ENCODE assay signal across 1 cellular context in the genomic region with DNA sequence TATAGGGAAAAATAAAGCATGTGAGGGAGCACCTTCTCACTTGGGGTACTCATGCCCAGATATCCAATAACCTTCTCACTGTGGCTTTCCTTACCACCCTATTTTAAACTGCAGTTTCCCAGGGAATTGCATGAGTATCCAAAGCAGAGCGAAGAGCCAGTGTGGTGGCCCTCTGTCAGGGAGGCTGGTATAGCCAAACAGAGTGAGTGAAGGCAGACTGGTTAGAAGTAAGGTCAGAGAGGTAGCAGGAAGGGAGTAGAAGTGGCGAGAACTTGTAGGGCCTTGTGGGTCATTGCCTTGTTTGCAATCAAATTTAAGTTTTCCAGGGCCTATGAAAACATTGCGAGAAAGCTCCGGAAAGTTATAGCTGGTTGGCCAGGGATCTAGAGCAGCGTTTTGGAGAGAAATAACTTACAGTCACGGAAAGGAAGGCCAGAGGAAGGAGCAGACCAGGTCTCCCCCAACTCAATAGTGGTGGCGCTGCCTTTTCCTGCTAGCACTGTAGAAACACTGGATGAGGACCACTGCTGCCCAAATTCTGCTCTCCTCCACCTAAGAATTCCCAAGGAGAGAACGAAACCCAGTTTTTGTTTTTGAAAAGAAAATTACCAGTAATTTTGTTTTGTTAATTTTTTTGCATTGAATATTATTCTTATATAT.
TF ChIP-seq lines count a peak whose summit lies in the region.

No MANE protein-coding gene starts in this region.

TF ChIP-seq in WTC11, 78 proteins besides CTCF, POLR2A, EP300 and RAD21 (continued from another document):
- TF ChIP-seq, protein P1, sequence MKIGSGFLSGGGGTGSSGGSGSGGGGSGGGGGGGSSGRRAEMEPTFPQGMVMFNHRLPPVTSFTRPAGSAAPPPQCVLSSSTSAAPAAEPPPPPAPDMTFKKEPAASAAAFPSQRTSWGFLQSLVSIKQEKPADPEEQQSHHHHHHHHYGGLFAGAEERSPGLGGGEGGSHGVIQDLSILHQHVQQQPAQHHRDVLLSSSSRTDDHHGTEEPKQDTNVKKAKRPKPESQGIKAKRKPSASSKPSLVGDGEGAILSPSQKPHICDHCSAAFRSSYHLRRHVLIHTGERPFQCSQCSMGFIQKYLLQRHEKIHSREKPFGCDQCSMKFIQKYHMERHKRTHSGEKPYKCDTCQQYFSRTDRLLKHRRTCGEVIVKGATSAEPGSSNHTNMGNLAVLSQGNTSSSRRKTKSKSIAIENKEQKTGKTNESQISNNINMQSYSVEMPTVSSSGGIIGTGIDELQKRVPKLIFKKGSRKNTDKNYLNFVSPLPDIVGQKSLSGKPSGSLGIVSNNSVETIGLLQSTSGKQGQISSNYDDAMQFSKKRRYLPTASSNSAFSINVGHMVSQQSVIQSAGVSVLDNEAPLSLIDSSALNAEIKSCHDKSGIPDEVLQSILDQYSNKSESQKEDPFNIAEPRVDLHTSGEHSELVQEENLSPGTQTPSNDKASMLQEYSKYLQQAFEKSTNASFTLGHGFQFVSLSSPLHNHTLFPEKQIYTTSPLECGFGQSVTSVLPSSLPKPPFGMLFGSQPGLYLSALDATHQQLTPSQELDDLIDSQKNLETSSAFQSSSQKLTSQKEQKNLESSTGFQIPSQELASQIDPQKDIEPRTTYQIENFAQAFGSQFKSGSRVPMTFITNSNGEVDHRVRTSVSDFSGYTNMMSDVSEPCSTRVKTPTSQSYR (CRISPR knock-in tag; IDR thresholded peaks at IDR 0.05), result no peak
- TF ChIP-seq, protein P2, sequence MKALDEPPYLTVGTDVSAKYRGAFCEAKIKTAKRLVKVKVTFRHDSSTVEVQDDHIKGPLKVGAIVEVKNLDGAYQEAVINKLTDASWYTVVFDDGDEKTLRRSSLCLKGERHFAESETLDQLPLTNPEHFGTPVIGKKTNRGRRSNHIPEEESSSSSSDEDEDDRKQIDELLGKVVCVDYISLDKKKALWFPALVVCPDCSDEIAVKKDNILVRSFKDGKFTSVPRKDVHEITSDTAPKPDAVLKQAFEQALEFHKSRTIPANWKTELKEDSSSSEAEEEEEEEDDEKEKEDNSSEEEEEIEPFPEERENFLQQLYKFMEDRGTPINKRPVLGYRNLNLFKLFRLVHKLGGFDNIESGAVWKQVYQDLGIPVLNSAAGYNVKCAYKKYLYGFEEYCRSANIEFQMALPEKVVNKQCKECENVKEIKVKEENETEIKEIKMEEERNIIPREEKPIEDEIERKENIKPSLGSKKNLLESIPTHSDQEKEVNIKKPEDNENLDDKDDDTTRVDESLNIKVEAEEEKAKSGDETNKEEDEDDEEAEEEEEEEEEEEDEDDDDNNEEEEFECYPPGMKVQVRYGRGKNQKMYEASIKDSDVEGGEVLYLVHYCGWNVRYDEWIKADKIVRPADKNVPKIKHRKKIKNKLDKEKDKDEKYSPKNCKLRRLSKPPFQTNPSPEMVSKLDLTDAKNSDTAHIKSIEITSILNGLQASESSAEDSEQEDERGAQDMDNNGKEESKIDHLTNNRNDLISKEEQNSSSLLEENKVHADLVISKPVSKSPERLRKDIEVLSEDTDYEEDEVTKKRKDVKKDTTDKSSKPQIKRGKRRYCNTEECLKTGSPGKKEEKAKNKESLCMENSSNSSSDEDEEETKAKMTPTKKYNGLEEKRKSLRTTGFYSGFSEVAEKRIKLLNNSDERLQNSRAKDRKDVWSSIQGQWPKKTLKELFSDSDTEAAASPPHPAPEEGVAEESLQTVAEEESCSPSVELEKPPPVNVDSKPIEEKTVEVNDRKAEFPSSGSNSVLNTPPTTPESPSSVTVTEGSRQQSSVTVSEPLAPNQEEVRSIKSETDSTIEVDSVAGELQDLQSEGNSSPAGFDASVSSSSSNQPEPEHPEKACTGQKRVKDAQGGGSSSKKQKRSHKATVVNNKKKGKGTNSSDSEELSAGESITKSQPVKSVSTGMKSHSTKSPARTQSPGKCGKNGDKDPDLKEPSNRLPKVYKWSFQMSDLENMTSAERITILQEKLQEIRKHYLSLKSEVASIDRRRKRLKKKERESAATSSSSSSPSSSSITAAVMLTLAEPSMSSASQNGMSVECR (CRISPR knock-in tag; IDR thresholded peaks at IDR 0.05; ENCODE audit: borderline replicate concordance), result no peak
- TF ChIP-seq ESRRA (CRISPR knock-in tag; IDR thresholded peaks at IDR 0.05; ENCODE audit: borderline replicate concordance), result no peak
